Comparison of ENCODE assay signal across 8 cellular contexts in the genomic region with DNA sequence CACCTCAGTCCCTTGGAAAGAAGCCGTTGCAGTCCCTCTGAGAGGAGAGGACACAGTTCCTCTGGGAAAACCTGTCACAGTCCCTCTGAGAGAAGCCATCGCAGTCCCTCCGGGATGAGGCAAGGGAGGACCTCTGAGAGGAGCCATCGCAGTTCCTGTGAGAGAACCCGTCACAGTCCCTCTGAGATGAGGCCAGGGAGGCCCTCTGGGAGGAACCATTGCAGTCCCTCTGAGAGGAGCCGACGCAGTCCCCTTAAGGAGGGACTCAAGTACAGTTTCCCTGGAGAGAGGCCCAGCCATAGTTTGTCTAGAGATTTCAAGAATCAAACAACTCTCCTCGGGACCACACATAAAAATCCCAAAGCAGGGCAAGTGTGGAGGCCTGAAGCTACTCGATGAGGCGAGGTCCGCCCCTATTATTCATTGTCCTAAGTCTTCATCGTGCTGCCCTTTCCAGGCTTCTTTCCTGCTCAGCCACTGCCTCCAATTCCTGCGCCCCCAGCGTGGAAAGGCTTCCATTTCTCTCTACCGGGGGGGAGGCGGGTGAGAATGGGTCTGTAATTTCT. TPM values are rescaled to one million over a fixed set of nuclear protein-coding genes. Genes with fewer than 3 reads are reported as not detected.
A peak's percentile ranks its signal among the peaks of the same experiment; 100 is the strongest.
DNase-seq lines count a peak whose midpoint lies in the region; ATAC-seq and TF ChIP-seq lines count a peak whose summit lies in the region.

No MANE protein-coding gene starts in this region.

- intact Hi-C loops in HCT116 (cut with micrococcal nuclease) (loop anchor here (10.0 kb wide), 1 partner anchor 157 kb away; a partner anchor contains a TSS), right cardiac atrium (cut with DNase I) (no loop called here)
- intact Hi-C loops in activated CD4-positive, alpha-beta memory T cell treated with anti-CD3 and anti-CD28 coated beads for 36 hours (cut with micrococcal nuclease), result loop anchor here (2.0 to 10.0 kb wide), 4 partner anchors 47 to 549 kb away; a partner anchor contains a TSS

- H3K4me2 ChIP-seq in HCT116 (ENCODE audit: low read length), result peak overlapping the region; percentile 96

- peaks cover 43% of the 10 kb centered on the region for H3K79me2 ChIP-seq in HCT116 (ENCODE audit: insufficient read depth, low read length)

- no peak for TF ChIP-seq RAD21 in HCT116 (IDR thresholded peaks at IDR 0.05; ENCODE audit: low read depth)

- H3K36me3 Mint-ChIP-seq in activated CD4-positive, alpha-beta memory T cell treated with anti-CD3 and anti-CD28 coated beads for 36 hours, result peaks cover 21% of the 10 kb centered on the region
- peaks cover 4% of the 10 kb centered on the region for H3K36me3 Mint-ChIP-seq in stimulated activated effector memory CD8-positive, alpha-beta T cell treated with anti-CD3 and anti-CD28 coated beads, Interleukin-12 subunit alpha, Interleukin-12 subunit beta, amount 100 ng/mL, for 72 hours

- POLR2A ChIA-PET in HCT116 (lab: Charles Lee), result interaction anchor here (0.9 to 1.3 kb wide), 3 partner anchors 45 to 57 kb away, joined by 3 to 4 read pairs (median 3); no protein-coding TSS in a partner anchor
- POLR2A ChIA-PET in activated CD4-positive, alpha-beta memory T cell treated with anti-CD3 and anti-CD28 coated beads for 36 hours (lab: Charles Lee), result interaction anchor here (1.0 kb wide), 1 partner anchor 100 kb away, joined by 4 read pairs; no protein-coding TSS in a partner anchor

- TF ChIP-seq POLR2A in HCT116 (IDR thresholded peaks at IDR 0.05; ENCODE audit: borderline replicate concordance, extremely low read depth, insufficient read depth, insufficient read length), result no peak

- peak overlapping the region; percentile 79 for H3K27ac Mint-ChIP-seq in activated CD4-positive, alpha-beta memory T cell treated with anti-CD3 and anti-CD28 coated beads for 36 hours
- peak overlapping the region; percentile 94 for H3K27ac Mint-ChIP-seq in stimulated activated effector memory CD8-positive, alpha-beta T cell treated with anti-CD3 and anti-CD28 coated beads, Interleukin-12 subunit alpha, Interleukin-12 subunit beta, amount 100 ng/mL, for 72 hours

- RAD21 ChIA-PET in HCT116 (lab: Charles Lee; ENCODE audit: low non-redundant PET in 1 of 2, low total read pairs in 2 of 2, uncharacterized antibody in 2 of 2, unreplicated experiment in 2 of 2), result no interaction called here

- no peaks in the 10 kb centered on the region for H4K20me1 ChIP-seq in HCT116 (ENCODE audit: insufficient read depth)

- no peaks in the 10 kb centered on the region for H3K27me3 ChIP-seq in HCT116 (ENCODE audit: insufficient read depth, low read length)
- H3K27me3 ChIP-seq in right cardiac atrium (ENCODE audit: control insufficient read depth, insufficient read depth), result no peaks in the 10 kb centered on the region

- H3K9me3 ChIP-seq in HCT116 (ENCODE audit: control insufficient read depth in 1 of 2, insufficient read depth in 1 of 2, low read depth in 1 of 2, low read length in 2 of 2) (no peaks in the 10 kb centered on the region; a peak in 1 of 4 replicates), right cardiac atrium (ENCODE audit: control insufficient read depth, low read length) (no peaks in the 10 kb centered on the region)

- peak overlapping the region; percentile 66 for H2AFZ ChIP-seq in HCT116 (ENCODE audit: low read depth, low read length, poor library complexity, severe bottlenecking)

- no peaks in the 10 kb centered on the region for H3K36me3 ChIP-seq in HCT116 (ENCODE audit: control insufficient read depth in 1 of 2, insufficient read depth in 2 of 2, low read length in 2 of 2)

- TF ChIP-seq CTCF in HCT116 (IDR thresholded peaks at IDR 0.05 in 2 of 3, conservative IDR thresholded peaks at IDR 0.05 in 1 of 3; ENCODE audit: borderline replicate concordance in 1 of 3, insufficient read depth in 1 of 3, low read depth in 2 of 3, low read length in 2 of 3), result no peak

- BruUV-seq in HCT116 (replicated peaks; lab: Mats Ljungman, UMichigan), result TSS peak; percentile 82

- CTCF ChIA-PET in HCT116 (lab: Charles Lee), result no interaction called here
- CTCF ChIA-PET in activated CD4-positive, alpha-beta memory T cell treated with anti-CD3 and anti-CD28 coated beads for 36 hours (lab: Charles Lee), result interaction anchor here (1.5 kb wide), 1 partner anchor 101 kb away, joined by 6 read pairs; no protein-coding TSS in a partner anchor

- no peaks in the 10 kb centered on the region for H3K9me2 ChIP-seq in HCT116 (ENCODE audit: insufficient read depth)

- no peaks in the 10 kb centered on the region for H3K27me3 Mint-ChIP-seq in activated CD4-positive, alpha-beta memory T cell treated with anti-CD3 and anti-CD28 coated beads for 36 hours

- no peak for ATAC-seq in HCT116
- peak; percentile 6 to 12 for ATAC-seq in right cardiac atrium
- no peak for ATAC-seq in stimulated activated effector memory CD8-positive, alpha-beta T cell treated with anti-CD3 and anti-CD28 coated beads, Interleukin-12 subunit alpha, Interleukin-12 subunit beta, amount 100 ng/mL, for 72 hours
- no peak for ATAC-seq in GM18873 (IDR thresholded peaks at IDR 0.05; ENCODE audit: low FRiP score, unreplicated experiment)
- no peak for ATAC-seq in GM19035 (IDR thresholded peaks at IDR 0.05; ENCODE audit: unreplicated experiment)

- H3K9me3 Mint-ChIP-seq in activated CD4-positive, alpha-beta memory T cell treated with anti-CD3 and anti-CD28 coated beads for 36 hours, result peaks cover 18% of the 10 kb centered on the region
- H3K9me3 Mint-ChIP-seq in stimulated activated effector memory CD8-positive, alpha-beta T cell treated with anti-CD3 and anti-CD28 coated beads, Interleukin-12 subunit alpha, Interleukin-12 subunit beta, amount 100 ng/mL, for 72 hours, result no peaks in the 10 kb centered on the region

- DNase-seq in HCT116 (ENCODE audit: low read depth, low spot score) (no peak), right cardiac atrium (peak in 1 of 3 donors; percentile 40), NCI-H524 (lab: John Stamatoyannopoulos, UW) (no peak), LoVo (ENCODE audit: low spot score) (no peak)
- DNase-seq in activated CD4-positive, alpha-beta memory T cell treated with anti-CD3 and anti-CD28 coated beads for 36 hours, result no peak
- no peak for DNase-seq in stimulated activated effector memory CD8-positive, alpha-beta T cell treated with anti-CD3 and anti-CD28 coated beads, Interleukin-12 subunit alpha, Interleukin-12 subunit beta, amount 100 ng/mL, for 72 hours (ENCODE audit: low spot score in 2 of 2)

- H3K4me1 ChIP-seq in HCT116 (ENCODE audit: control insufficient read depth in 1 of 2, insufficient read depth in 2 of 2, low read length in 2 of 2) (peaks cover 0 to 19% of the 10 kb centered on the region in 2 experiments; a peak in 2 of 4 replicates), right cardiac atrium (ENCODE audit: control insufficient read depth, insufficient read depth, low read length) (peaks cover 2% of the 10 kb centered on the region)

- peak overlapping the region; percentile 94 to 95 for H3K4me3 ChIP-seq in HCT116 (replicated peaks in 1 of 2; ENCODE audit: low read depth in 1 of 2, low read length in 2 of 2)
- H3K4me3 ChIP-seq in right cardiac atrium (ENCODE audit: low read length), result peak overlapping the region; percentile 83

- H3K27ac ChIP-seq in HCT116 (ENCODE audit: low read depth, low read length) (peak overlapping the region; percentile 43), right cardiac atrium (ENCODE audit: low read length) (peak overlapping the region; percentile 58)

- peak overlapping the region; percentile 89 for H3K9ac ChIP-seq in HCT116 (ENCODE audit: low read length)

- 88% methylated on average over 16 of the region's 16 CpGs for WGBS in right cardiac atrium

- H3K4me1 Mint-ChIP-seq in activated CD4-positive, alpha-beta memory T cell treated with anti-CD3 and anti-CD28 coated beads for 36 hours (ENCODE audit: low read depth), result peaks cover 39% of the 10 kb centered on the region
- peaks cover 39% of the 10 kb centered on the region for H3K4me1 Mint-ChIP-seq in stimulated activated effector memory CD8-positive, alpha-beta T cell treated with anti-CD3 and anti-CD28 coated beads, Interleukin-12 subunit alpha, Interleukin-12 subunit beta, amount 100 ng/mL, for 72 hours

- H3K4me3 Mint-ChIP-seq in activated CD4-positive, alpha-beta memory T cell treated with anti-CD3 and anti-CD28 coated beads for 36 hours, result peak overlapping the region; percentile 94
- H3K4me3 Mint-ChIP-seq in stimulated activated effector memory CD8-positive, alpha-beta T cell treated with anti-CD3 and anti-CD28 coated beads, Interleukin-12 subunit alpha, Interleukin-12 subunit beta, amount 100 ng/mL, for 72 hours, result peak overlapping the region; percentile 87

TF ChIP-seq in HCT116, 20 proteins besides CTCF, POLR2A, EP300 and RAD21 (continues in another document):
- TF ChIP-seq EGR1 (IDR thresholded peaks at IDR 0.05; ENCODE audit: low read depth), result no peak
- TF ChIP-seq, protein P1, sequence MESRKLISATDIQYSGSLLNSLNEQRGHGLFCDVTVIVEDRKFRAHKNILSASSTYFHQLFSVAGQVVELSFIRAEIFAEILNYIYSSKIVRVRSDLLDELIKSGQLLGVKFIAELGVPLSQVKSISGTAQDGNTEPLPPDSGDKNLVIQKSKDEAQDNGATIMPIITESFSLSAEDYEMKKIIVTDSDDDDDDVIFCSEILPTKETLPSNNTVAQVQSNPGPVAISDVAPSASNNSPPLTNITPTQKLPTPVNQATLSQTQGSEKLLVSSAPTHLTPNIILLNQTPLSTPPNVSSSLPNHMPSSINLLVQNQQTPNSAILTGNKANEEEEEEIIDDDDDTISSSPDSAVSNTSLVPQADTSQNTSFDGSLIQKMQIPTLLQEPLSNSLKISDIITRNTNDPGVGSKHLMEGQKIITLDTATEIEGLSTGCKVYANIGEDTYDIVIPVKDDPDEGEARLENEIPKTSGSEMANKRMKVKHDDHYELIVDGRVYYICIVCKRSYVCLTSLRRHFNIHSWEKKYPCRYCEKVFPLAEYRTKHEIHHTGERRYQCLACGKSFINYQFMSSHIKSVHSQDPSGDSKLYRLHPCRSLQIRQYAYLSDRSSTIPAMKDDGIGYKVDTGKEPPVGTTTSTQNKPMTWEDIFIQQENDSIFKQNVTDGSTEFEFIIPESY (IDR thresholded peaks at IDR 0.05; ENCODE audit: extremely low read depth, insufficient replicate concordance, low read length), result no peak

RNA-seq across cellular contexts. Expression of a gene that starts 0.6 kb away (rescaled TPM):
- 33.0 TPM for total RNA-seq in HCT116 (2021; ENCODE audit: unreplicated experiment)
- 9.3 and 17.7 TPM in 2 replicates for polyA plus RNA-seq in HCT116 (2012)
- 10 to 100 TPM; 27.4 to 30.0 TPM for total RNA-seq in activated CD4-positive, alpha-beta memory T cell treated with anti-CD3 and anti-CD28 coated beads for 36 hours
- 10 to 100 TPM; 24.0 to 26.5 (median 24.8) TPM for total RNA-seq in right cardiac atrium
- 11.9 TPM for polyA plus RNA-seq in right cardiac atrium

RNA-seq across cellular contexts. Expression of a gene that starts 46.6 kb away (rescaled TPM):
- total RNA-seq in HCT116 (2021; ENCODE audit: unreplicated experiment), result 2.1 TPM
- 0.84 and 0.94 TPM in 2 replicates for polyA plus RNA-seq in HCT116 (2012)
- under 1 TPM; 0.34 to 0.36 TPM for total RNA-seq in activated CD4-positive, alpha-beta memory T cell treated with anti-CD3 and anti-CD28 coated beads for 36 hours
- 1 to 10 TPM; 3.1 to 8.1 (median 6.4) TPM for total RNA-seq in right cardiac atrium
- 4.1 TPM for polyA plus RNA-seq in right cardiac atrium

RNA-seq across cellular contexts. Expression of a gene that starts 46.6 kb away (rescaled TPM):
- total RNA-seq in HCT116 (2021; ENCODE audit: unreplicated experiment) (34.3 TPM), right cardiac atrium (10 to 100 TPM; 15.9 to 21.8 (median 17.8) TPM)
- 38.4 and 44.2 TPM in 2 replicates for polyA plus RNA-seq in HCT116 (2012)
- total RNA-seq in activated CD4-positive, alpha-beta memory T cell treated with anti-CD3 and anti-CD28 coated beads for 36 hours, result 10 to 100 TPM; 54.4 to 56.8 TPM
- polyA plus RNA-seq in right cardiac atrium, result 15.5 TPM

Comparison
In these comparisons a context has a peak if more than half of its experiments do, and no peak if none do; other contexts are left out.
1. ATAC-seq: peak in right cardiac atrium (2 of 2); none in HCT116 (single experiment), stimulated activated effector memory CD8-positive, alpha-beta T cell treated with anti-CD3 and anti-CD28 coated beads, Interleukin-12 subunit alpha, Interleukin-12 subunit beta, amount 100 ng/mL, for 72 hours (single experiment), GM18873 (single experiment) and GM19035 (single experiment).
2. intact Hi-C loops: an anchor here in HCT116 (10.0 kb wide) and activated CD4-positive, alpha-beta memory T cell treated with anti-CD3 and anti-CD28 coated beads for 36 hours (2.0 to 10.0 kb wide); none called in right cardiac atrium.